In genomic region chr15:51405646-51406194, GRCh38 we compare ENCODE assay signal across 1 cellular context.
TF ChIP-seq lines count a peak whose summit lies in the region.

No MANE protein-coding gene starts in this region.

TF ChIP-seq in SK-N-SH treated with all-trans-retinoic acid at 6 μM for 48 hours, 23 proteins besides CTCF, POLR2A, EP300 and RAD21 (continued from another document):
- TF ChIP-seq POU6F1 (CRISPR knock-in tag; IDR thresholded peaks at IDR 0.05; ENCODE audit: borderline replicate concordance, low read depth) (no peak), TCF4 (CRISPR knock-in tag; IDR thresholded peaks at IDR 0.05; ENCODE audit: borderline replicate concordance) (no peak), BACH2 (CRISPR knock-in tag; IDR thresholded peaks at IDR 0.05; ENCODE audit: borderline replicate concordance) (no peak), ZNF565 (CRISPR knock-in tag; conservative IDR thresholded peaks at IDR 0.05; ENCODE audit: low read depth) (no peak)
TF ChIP-seq in SK-N-SH treated with all-trans-retinoic acid at 6 μM for 48 hours: peak in this region for 0.
